Comparison of ENCODE assay signal across 1 cellular context in the genomic region with DNA sequence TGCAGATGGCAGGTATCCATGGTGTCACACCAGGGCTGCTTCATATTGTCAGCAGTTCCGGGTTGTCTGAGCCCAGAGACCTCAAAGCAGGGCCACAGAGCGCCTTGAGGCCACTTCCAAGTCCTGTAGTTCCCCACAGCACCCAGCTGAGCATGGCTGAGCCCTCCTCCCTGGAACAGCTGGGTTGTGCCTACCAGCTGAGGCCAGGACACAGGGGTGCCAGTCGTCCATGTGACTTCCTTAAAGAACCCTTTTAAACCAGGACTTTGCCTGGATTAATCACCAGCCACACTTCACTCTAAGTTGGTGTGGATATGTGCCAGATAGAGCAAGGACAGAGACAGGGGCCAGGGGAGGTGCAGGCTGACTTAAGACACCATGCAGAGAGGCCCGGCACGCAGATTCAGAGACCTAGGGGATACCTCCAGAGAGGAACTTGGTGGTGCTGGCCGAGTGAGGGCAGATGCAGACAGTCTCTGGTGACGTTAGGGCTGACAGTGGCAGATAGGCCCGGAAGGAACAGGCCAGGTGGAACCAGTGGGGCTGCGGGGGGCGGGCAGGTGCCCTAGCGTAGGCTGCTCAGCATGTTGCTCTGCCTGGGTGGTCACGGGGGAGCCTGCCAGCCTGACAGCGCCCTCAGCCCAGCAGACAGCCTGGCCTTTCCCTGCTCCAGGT.
TF ChIP-seq lines count a peak whose summit lies in the region.

No MANE protein-coding gene starts in this region.

TF ChIP-seq in HepG2, 621 proteins besides CTCF, POLR2A, EP300 and RAD21:
- TF ChIP-seq ZNF143 (CRISPR knock-in tag; IDR thresholded peaks at IDR 0.05) = no peak
- TF ChIP-seq, protein P1, sequence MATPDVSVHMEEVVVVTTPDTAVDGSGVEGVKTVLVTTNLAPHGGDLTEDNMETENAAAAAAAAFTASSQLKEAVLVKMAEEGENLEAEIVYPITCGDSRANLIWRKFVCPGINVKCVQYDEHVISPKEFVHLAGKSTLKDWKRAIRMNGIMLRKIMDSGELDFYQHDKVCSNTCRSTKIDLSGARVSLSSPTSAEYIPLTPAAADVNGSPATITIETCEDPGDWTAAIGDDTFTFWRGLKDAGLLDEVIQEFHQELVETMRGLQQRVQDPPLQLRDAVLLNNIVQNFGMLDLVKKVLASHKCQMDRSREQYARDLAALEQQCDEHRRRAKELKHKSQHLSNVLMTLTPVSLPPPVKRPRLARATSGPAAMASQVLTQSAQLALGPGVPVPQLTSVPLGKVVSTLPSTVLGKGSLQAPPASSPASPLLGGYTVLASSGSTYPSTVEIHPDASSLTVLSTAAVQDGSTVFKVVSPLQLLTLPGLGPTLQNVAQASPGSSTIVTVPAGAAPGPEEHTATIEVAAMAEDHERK (CRISPR knock-in tag; IDR thresholded peaks at IDR 0.05; ENCODE audit: low read depth) = no peak
- TF ChIP-seq KAT2B (IDR thresholded peaks at IDR 0.05; ENCODE audit: borderline replicate concordance, low read depth, low read length) = no peak
- TF ChIP-seq KDM2A (CRISPR knock-in tag; IDR thresholded peaks at IDR 0.05; ENCODE audit: borderline replicate concordance, low read depth) = no peak
- no peak for TF ChIP-seq SUZ12 (IDR thresholded peaks at IDR 0.05; ENCODE audit: low read depth, low read length)
- TF ChIP-seq ZNF775 (CRISPR knock-in tag; IDR thresholded peaks at IDR 0.05; ENCODE audit: borderline replicate concordance) = no peak
- no peak for TF ChIP-seq ARID3A (IDR thresholded peaks at IDR 0.05; ENCODE audit: low read depth, low read length)
- no peak for TF ChIP-seq CCDC6 (CRISPR knock-in tag; IDR thresholded peaks at IDR 0.05)
- TF ChIP-seq, protein P2, sequence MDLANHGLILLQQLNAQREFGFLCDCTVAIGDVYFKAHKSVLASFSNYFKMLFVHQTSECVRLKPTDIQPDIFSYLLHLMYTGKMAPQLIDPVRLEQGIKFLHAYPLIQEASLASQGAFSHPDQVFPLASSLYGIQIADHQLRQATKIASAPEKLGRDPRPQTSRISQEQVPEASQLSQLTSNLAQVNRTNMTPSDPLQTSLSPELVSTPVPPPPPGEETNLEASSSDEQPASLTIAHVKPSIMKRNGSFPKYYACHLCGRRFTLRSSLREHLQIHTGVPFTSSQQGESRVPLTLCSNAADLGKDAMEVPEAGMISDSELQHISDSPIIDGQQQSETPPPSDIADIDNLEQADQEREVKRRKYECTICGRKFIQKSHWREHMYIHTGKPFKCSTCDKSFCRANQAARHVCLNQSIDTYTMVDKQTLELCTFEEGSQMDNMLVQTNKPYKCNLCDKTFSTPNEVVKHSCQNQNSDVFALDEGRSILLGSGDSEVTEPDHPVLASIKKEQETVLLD (CRISPR knock-in tag; IDR thresholded peaks at IDR 0.05; ENCODE audit: low read depth) = no peak
- TF ChIP-seq ZNF333 (CRISPR knock-in tag; IDR thresholded peaks at IDR 0.05; ENCODE audit: borderline replicate concordance) = no peak
- no peak for TF ChIP-seq RBM22 (optimal IDR thresholded peaks at IDR 0.05; ENCODE audit: low read length)
- TF ChIP-seq, protein P3, sequence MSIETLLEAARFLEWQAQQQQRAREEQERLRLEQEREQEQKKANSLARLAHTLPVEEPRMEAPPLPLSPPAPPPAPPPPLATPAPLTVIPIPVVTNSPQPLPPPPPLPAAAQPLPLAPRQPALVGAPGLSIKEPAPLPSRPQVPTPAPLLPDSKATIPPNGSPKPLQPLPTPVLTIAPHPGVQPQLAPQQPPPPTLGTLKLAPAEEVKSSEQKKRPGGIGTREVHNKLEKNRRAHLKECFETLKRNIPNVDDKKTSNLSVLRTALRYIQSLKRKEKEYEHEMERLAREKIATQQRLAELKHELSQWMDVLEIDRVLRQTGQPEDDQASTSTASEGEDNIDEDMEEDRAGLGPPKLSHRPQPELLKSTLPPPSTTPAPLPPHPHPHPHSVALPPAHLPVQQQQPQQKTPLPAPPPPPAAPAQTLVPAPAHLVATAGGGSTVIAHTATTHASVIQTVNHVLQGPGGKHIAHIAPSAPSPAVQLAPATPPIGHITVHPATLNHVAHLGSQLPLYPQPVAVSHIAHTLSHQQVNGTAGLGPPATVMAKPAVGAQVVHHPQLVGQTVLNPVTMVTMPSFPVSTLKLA (IDR thresholded peaks at IDR 0.05) = no peak
- no peak for TF ChIP-seq MTERF4 (CRISPR knock-in tag; IDR thresholded peaks at IDR 0.05)
- no peak for TF ChIP-seq ZNF510 (CRISPR knock-in tag; IDR thresholded peaks at IDR 0.05; ENCODE audit: low read depth)
- TF ChIP-seq, protein P4, sequence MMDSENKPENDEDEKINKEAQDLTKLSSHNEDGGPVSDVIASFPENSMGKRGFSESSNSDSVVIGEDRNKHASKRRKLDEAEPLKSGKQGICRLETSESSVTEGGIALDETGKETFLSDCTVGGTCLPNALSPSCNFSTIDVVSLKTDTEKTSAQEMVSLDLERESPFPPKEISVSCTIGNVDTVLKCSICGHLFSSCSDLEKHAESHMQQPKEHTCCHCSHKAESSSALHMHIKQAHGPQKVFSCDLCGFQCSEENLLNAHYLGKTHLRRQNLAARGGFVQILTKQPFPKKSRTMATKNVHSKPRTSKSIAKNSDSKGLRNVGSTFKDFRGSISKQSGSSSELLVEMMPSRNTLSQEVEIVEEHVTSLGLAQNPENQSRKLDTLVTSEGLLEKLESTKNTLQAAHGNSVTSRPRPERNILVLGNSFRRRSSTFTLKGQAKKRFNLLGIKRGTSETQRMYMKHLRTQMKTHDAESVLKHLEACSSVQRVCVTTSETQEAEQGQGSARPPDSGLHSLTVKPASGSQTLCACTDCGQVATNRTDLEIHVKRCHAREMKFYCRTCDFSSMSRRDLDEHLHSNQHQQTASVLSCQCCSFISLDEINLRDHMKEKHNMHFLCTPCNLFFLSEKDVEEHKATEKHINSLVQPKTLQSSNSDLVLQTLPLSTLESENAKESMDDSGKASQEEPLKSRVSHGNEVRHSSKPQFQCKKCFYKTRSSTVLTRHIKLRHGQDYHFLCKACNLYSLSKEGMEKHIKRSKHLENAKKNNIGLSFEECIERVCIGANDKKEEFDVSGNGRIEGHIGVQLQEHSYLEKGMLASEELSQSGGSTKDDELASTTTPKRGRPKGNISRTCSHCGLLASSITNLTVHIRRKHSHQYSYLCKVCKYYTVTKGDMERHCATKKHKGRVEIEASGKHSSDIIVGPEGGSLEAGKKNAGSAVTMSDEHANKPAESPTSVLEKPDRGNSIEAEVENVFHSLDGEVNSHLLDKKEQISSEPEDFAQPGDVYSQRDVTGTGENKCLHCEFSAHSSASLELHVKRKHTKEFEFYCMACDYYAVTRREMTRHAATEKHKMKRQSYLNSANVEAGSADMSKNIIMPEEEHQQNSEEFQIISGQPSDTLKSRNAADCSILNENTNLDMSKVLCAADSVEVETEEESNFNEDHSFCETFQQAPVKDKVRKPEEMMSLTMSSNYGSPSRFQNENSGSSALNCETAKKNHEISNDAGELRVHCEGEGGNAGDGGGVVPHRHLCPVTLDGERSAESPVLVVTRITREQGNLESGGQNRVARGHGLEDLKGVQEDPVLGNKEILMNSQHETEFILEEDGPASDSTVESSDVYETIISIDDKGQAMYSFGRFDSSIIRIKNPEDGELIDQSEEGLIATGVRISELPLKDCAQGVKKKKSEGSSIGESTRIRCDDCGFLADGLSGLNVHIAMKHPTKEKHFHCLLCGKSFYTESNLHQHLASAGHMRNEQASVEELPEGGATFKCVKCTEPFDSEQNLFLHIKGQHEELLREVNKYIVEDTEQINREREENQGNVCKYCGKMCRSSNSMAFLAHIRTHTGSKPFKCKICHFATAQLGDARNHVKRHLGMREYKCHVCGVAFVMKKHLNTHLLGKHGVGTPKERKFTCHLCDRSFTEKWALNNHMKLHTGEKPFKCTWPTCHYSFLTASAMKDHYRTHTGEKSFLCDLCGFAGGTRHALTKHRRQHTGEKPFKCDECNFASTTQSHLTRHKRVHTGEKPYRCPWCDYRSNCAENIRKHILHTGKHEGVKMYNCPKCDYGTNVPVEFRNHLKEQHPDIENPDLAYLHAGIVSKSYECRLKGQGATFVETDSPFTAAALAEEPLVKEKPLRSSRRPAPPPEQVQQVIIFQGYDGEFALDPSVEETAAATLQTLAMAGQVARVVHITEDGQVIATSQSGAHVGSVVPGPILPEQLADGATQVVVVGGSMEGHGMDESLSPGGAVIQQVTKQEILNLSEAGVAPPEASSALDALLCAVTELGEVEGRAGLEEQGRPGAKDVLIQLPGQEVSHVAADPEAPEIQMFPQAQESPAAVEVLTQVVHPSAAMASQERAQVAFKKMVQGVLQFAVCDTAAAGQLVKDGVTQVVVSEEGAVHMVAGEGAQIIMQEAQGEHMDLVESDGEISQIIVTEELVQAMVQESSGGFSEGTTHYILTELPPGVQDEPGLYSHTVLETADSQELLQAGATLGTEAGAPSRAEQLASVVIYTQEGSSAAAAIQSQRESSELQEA (CRISPR knock-in tag; IDR thresholded peaks at IDR 0.05; ENCODE audit: not compliant biosample characterization) = no peak
- TF ChIP-seq SNAPC2 (CRISPR knock-in tag; IDR thresholded peaks at IDR 0.05) = no peak
TF ChIP-seq in HepG2: peak in this region for 0.
